17 cellular contexts compared by ENCODE assay signal in genomic region chr4:44869222-44869882, GRCh38.
DNase-seq lines count a peak whose midpoint lies in the region; ATAC-seq and TF ChIP-seq lines count a peak whose summit lies in the region.
"Had no signal": no experiment of that assay in that cellular context is flagged by ENCODE, and none has a peak within 500 bp of the region (broad histone marks: within the 10 kb centered on the region; RNA-seq: fewer than 3 reads in every experiment).

No MANE protein-coding gene starts in this region.

- no peak for DNase-seq in Right ventricle myocardium superior
- no peak for DNase-seq in right atrium auricular region (ENCODE audit: low spot score)
- DNase-seq in NB4 (ENCODE audit: low read depth) = peak; percentile 12
- peak; percentile 48 for DNase-seq in choroid plexus epithelial cell (ENCODE audit: low read depth)
- no peak for DNase-seq in head of caudate nucleus
- DNase-seq: activated effector memory CD4-positive, alpha-beta T cell treated with Interleukin-2 at 50 U/mL for 16 hours; colonic mucosa; erythroblast; NCI-H1930; NCI-H774; stimulated activated naive CD4-positive, alpha-beta T cell treated with Interleukin-2 at 50 U/mL for 16 hours had no signal

- no peaks in the 10 kb centered on the region for H3K36me3 ChIP-seq in right atrium auricular region
- H3K36me3 ChIP-seq: colonic mucosa had no signal

- H3K4me3 ChIP-seq in right atrium auricular region (no peak overlapping the region), NB4 (ENCODE audit: low read depth, low read length) (no peak overlapping the region), choroid plexus epithelial cell (ENCODE audit: low read depth, low read length) (no peak overlapping the region)
- H3K4me3 ChIP-seq: colonic mucosa, SK-N-MC, smooth muscle cell had no signal

- no peaks in the 10 kb centered on the region for H3K4me1 Mint-ChIP-seq in stimulated activated memory B cell treated with anti-CD40 and anti-IgM and Interleukin-4, amounts not matched to agents 10 μg/mL and 1 μg/mL and 100 μg/mL, for 72 hours

- no peaks in the 10 kb centered on the region for H3K27me3 ChIP-seq in right atrium auricular region
- H3K27me3 ChIP-seq: colonic mucosa had no signal

- no peak overlapping the region for H3K4me3 Mint-ChIP-seq in stimulated activated memory B cell treated with anti-CD40 and anti-IgM and Interleukin-4, amounts not matched to agents 10 μg/mL and 1 μg/mL and 100 μg/mL, for 72 hours

- no peaks in the 10 kb centered on the region for H3K9me3 Mint-ChIP-seq in stimulated activated memory B cell treated with anti-CD40 and anti-IgM and Interleukin-4, amounts not matched to agents 10 μg/mL and 1 μg/mL and 100 μg/mL, for 72 hours

- intact Hi-C loops in Right ventricle myocardium superior (cut with DNase I) = no loop called here
- intact Hi-C loops in head of caudate nucleus (cut with DNase I) = no loop called here

- no peaks in the 10 kb centered on the region for H3K27me3 Mint-ChIP-seq in stimulated activated memory B cell treated with anti-CD40 and anti-IgM and Interleukin-4, amounts not matched to agents 10 μg/mL and 1 μg/mL and 100 μg/mL, for 72 hours

- H3K36me3 Mint-ChIP-seq in stimulated activated memory B cell treated with anti-CD40 and anti-IgM and Interleukin-4, amounts not matched to agents 10 μg/mL and 1 μg/mL and 100 μg/mL, for 72 hours = no peaks in the 10 kb centered on the region

- H3K27ac ChIP-seq in right atrium auricular region = no peak overlapping the region
- H3K27ac ChIP-seq: colonic mucosa, parathyroid adenoma, SK-N-MC had no signal

- TF ChIP-seq POLR2A in NB4 (IDR thresholded peaks at IDR 0.05; ENCODE audit: extremely low read depth, insufficient read length) = no peak

- no peak overlapping the region for H3K27ac Mint-ChIP-seq in stimulated activated memory B cell treated with anti-CD40 and anti-IgM and Interleukin-4, amounts not matched to agents 10 μg/mL and 1 μg/mL and 100 μg/mL, for 72 hours

- H3K9me3 ChIP-seq in right atrium auricular region = no peaks in the 10 kb centered on the region
- H3K9me3 ChIP-seq: colonic mucosa had no signal

- peak; percentile 43 for ATAC-seq in Right ventricle myocardium superior (ENCODE audit: poor library complexity)
- ATAC-seq in stimulated activated memory B cell treated with anti-CD40 and anti-IgM and Interleukin-4, amounts not matched to agents 10 μg/mL and 1 μg/mL and 100 μg/mL, for 72 hours = peak; percentile 34
- ATAC-seq in GM19455 (IDR thresholded peaks at IDR 0.05; ENCODE audit: unreplicated experiment) = no peak
- ATAC-seq in GM19023 (IDR thresholded peaks at IDR 0.05; ENCODE audit: unreplicated experiment) = no peak

- TF ChIP-seq CTCF in right atrium auricular region (IDR thresholded peaks at IDR 0.05) (no peak), NB4 (IDR thresholded peaks at IDR 0.05; ENCODE audit: low read depth, low read length) (peak; percentile 27), choroid plexus epithelial cell (conservative IDR thresholded peaks at IDR 0.05; ENCODE audit: low read depth, low read length) (peak; percentile 42)

- H3K4me1 ChIP-seq in right atrium auricular region = no peaks in the 10 kb centered on the region
- H3K4me1 ChIP-seq: colonic mucosa, parathyroid adenoma had no signal

Comparison
In these comparisons a context has a peak if more than half of its experiments do, and no peak if none do; other contexts are left out.
1. ATAC-seq: peak in Right ventricle myocardium superior (single experiment) and stimulated activated memory B cell treated with anti-CD40 and anti-IgM and Interleukin-4, amounts not matched to agents 10 μg/mL and 1 μg/mL and 100 μg/mL, for 72 hours (single experiment); none in GM19455 (single experiment) and GM19023 (single experiment).
2. DNase-seq: peak in NB4 (single experiment) and choroid plexus epithelial cell (single experiment); none in Right ventricle myocardium superior (single experiment), right atrium auricular region (single experiment) and head of caudate nucleus (0 of 42).
3. CTCF ChIP-seq: peak in NB4 (single experiment) and choroid plexus epithelial cell (single experiment); none in right atrium auricular region (0 of 2).